Comparison of ENCODE assay signal across 23 cellular contexts in the genomic region with DNA sequence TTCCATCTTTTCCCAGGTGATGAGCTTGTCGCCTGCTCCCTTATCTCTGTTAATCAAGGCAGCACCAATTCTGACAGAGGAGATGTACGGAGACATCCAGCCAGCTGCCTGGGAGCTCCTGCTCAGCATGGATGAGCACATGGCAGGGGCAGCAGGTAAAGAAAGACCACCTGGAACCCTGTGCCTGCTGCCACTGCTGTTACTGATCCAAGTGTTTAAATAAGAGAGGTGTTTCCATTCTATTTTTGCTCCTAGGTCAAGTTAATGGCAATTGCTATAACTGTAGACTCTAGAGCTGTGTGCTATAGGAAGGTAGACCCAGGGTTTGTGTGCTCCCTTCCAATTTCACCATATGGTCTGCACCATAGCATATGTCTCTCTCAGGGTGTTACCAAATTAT.
"Had no signal": no experiment of that assay in that cellular context is flagged by ENCODE, and none has a peak within 500 bp of the region (broad histone marks: within the 10 kb centered on the region; RNA-seq: fewer than 3 reads in every experiment).

No MANE protein-coding gene starts in this region.

- H3K4me3 Mint-ChIP-seq: activated CD8-positive, alpha-beta T cell treated with anti-CD3 and anti-CD28 coated beads for 36 hours; activated naive CD4-positive, alpha-beta T cell treated with anti-CD3 and anti-CD28 coated beads, Interleukin-2, amount 10 ng/mL, durations not matched to agents 7 days and 5 days; activated naive CD8-positive, alpha-beta T cell treated with anti-CD3 and anti-CD28 coated beads for 36 hours; activated T-cell treated with anti-CD3 and anti-CD28 coated beads, Interleukin-2, amount 50 U/mL, for 72 hours; IgD-negative memory B cell; T-cell had no signal

- H3K36me3 ChIP-seq: adrenal gland had no signal

- H3K4me1 Mint-ChIP-seq: activated naive CD4-positive, alpha-beta T cell treated with anti-CD3 and anti-CD28 coated beads, Interleukin-2, amount 10 ng/mL, durations not matched to agents 7 days and 5 days; IgD-negative memory B cell; T-cell had no signal

- H3K27ac Mint-ChIP-seq: activated CD8-positive, alpha-beta T cell treated with anti-CD3 and anti-CD28 coated beads for 36 hours; activated naive CD4-positive, alpha-beta T cell treated with anti-CD3 and anti-CD28 coated beads, Interleukin-2, amount 10 ng/mL, durations not matched to agents 7 days and 5 days; activated naive CD8-positive, alpha-beta T cell treated with anti-CD3 and anti-CD28 coated beads for 36 hours; activated T-cell treated with anti-CD3 and anti-CD28 coated beads, Interleukin-2, amount 50 U/mL, for 72 hours; activated T-helper 2 cell treated with anti-CD3 and anti-CD28 coated beads, Interferon-gamma antibody, Interleukin-2, Interleukin-4, amounts not matched to agents 10 μg/mL and 5 μg/mL and 100 μg/mL, durations not matched to agents 14 hours and 24 hours and 36 hours; IgD-negative memory B cell; T-cell had no signal

- ATAC-seq: activated CD4-positive, CD25-positive, alpha-beta regulatory T cell treated with anti-CD3 and anti-CD28 coated beads, Interleukin-2, amount 50 U/mL, for 24 hours; activated CD8-positive, alpha-beta T cell treated with anti-CD3 and anti-CD28 coated beads for 36 hours; activated T-cell treated with anti-CD3 and anti-CD28 coated beads, Interleukin-2, amount 50 U/mL, for 72 hours; T-cell had no signal

- H3K9me3 Mint-ChIP-seq: activated CD8-positive, alpha-beta T cell treated with anti-CD3 and anti-CD28 coated beads for 36 hours; activated naive CD4-positive, alpha-beta T cell treated with anti-CD3 and anti-CD28 coated beads, Interleukin-2, amount 10 ng/mL, durations not matched to agents 7 days and 5 days; activated naive CD8-positive, alpha-beta T cell treated with anti-CD3 and anti-CD28 coated beads for 36 hours; activated T-cell treated with anti-CD3 and anti-CD28 coated beads, Interleukin-2, amount 50 U/mL, for 72 hours; activated T-helper 2 cell treated with anti-CD3 and anti-CD28 coated beads, Interferon-gamma antibody, Interleukin-2, Interleukin-4, amounts not matched to agents 10 μg/mL and 5 μg/mL and 100 μg/mL, durations not matched to agents 14 hours and 24 hours and 36 hours; T-cell had no signal

- H3K4me3 ChIP-seq: adrenal gland, SK-N-MC had no signal

- H3K27ac ChIP-seq: adrenal gland, SK-N-MC had no signal

- H3K27me3 Mint-ChIP-seq: activated naive CD4-positive, alpha-beta T cell treated with anti-CD3 and anti-CD28 coated beads, Interleukin-2, amount 10 ng/mL, durations not matched to agents 7 days and 5 days; IgD-negative memory B cell had no signal

- H3K27me3 ChIP-seq: adrenal gland had no signal

- DNase-seq: activated CD4-positive, alpha-beta T cell treated with anti-CD3 and anti-CD28 coated beads for 4 hours; activated CD8-positive, alpha-beta memory T cell treated with anti-CD3 and anti-CD28 coated beads, Interleukin-2, amount 50 U/mL, for 4 hours; activated CD8-positive, alpha-beta T cell treated with anti-CD3 and anti-CD28 coated beads for 36 hours; activated gamma-delta T cell treated with Interleukin-2 at 50 U/mL for 16 hours; activated naive CD4-positive, alpha-beta T cell treated with anti-CD3 and anti-CD28 coated beads, Interleukin-2, amount 10 ng/mL, durations not matched to agents 7 days and 5 days; activated naive CD8-positive, alpha-beta T cell treated with anti-CD3 and anti-CD28 coated beads for 36 hours; activated T-cell treated with anti-CD3 and anti-CD28 coated beads, Interleukin-2, amount 50 U/mL, for 72 hours; adrenal gland; KG1; NCI-H1092; NCI-H1417; NCI-H2029 treated with DMSO at 0.1 percent for 48 hours; NCI-H2227 treated with DMSO at 0.1 percent for 48 hours; NCI-H526; NCI-H82; SIG-M5; T-cell; T-helper 2 cell; T1000 had no signal

- H3K9me3 ChIP-seq: adrenal gland had no signal

- H3K4me1 ChIP-seq: adrenal gland had no signal

- H3K36me3 Mint-ChIP-seq: activated naive CD4-positive, alpha-beta T cell treated with anti-CD3 and anti-CD28 coated beads, Interleukin-2, amount 10 ng/mL, durations not matched to agents 7 days and 5 days; activated naive CD8-positive, alpha-beta T cell treated with anti-CD3 and anti-CD28 coated beads for 36 hours; IgD-negative memory B cell; T-cell had no signal
